17 cellular contexts compared by ENCODE assay signal in the genomic region with DNA sequence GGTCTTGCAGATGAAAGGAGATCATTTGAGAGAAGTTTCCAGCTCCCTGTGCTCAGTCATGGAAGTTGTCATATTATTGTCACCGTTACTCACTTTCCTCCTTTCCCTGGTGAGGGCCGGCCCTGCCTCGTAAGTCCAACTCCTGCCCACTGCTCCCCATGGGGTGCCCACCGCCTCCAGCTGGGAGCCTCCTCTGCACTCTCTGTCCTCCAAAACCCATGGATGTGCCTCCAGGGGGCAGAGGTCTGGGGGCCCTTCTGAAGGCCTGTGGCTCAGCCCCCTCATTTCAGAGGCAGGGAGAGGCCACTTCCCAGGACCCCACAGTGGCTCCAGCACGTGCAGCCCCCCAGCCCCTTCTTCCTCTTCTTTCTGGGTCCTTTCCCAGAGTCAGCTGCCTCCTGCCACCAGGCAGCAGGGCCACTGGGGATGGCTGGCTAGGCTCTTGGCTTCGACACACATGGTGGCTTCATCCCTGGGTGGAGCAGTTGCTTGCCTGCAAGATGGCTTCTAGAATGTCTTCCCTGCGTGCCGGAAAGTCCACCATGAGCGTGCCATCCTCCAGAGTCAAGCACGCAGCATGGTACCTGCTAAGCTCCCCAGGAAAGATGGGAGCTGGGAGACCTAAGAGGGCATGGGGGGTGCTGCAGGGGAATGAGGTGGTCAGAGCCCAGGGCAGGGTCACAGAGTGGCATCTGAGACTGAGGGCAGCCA.
DNase-seq lines count a peak whose midpoint lies in the region; ATAC-seq and TF ChIP-seq lines count a peak whose summit lies in the region.
"Had no signal": no experiment of that assay in that cellular context is flagged by ENCODE, and none has a peak within 500 bp of the region (broad histone marks: within the 10 kb centered on the region; RNA-seq: fewer than 3 reads in every experiment).

No MANE protein-coding gene starts in this region.

- no peaks in the 10 kb centered on the region for H3K9me3 Mint-ChIP-seq in activated CD4-positive, alpha-beta T cell treated with anti-CD3 and anti-CD28 coated beads for 36 hours (ENCODE audit: low read depth)
- no peaks in the 10 kb centered on the region for H3K9me3 Mint-ChIP-seq in activated T-helper 2 cell treated with anti-CD3 and anti-CD28 coated beads, Interferon-gamma antibody, Interleukin-2, Interleukin-4, amounts not matched to agents 10 μg/mL and 5 μg/mL and 100 μg/mL, durations not matched to agents 14 hours and 24 hours and 36 hours
- H3K9me3 Mint-ChIP-seq: mesothelial cell of epicardium had no signal

- no peak for TF ChIP-seq POLR2A in spleen (IDR thresholded peaks at IDR 0.05)

- H3K27me3 ChIP-seq in spleen (replicated peaks in 1 of 7): no peaks in the 10 kb centered on the region
- H3K27me3 ChIP-seq: testis had no signal

- no peaks in the 10 kb centered on the region for H3K36me3 Mint-ChIP-seq in activated CD4-positive, alpha-beta T cell treated with anti-CD3 and anti-CD28 coated beads for 36 hours (ENCODE audit: low read depth)
- no peaks in the 10 kb centered on the region for H3K36me3 Mint-ChIP-seq in activated T-helper 2 cell treated with anti-CD3 and anti-CD28 coated beads, Interferon-gamma antibody, Interleukin-2, Interleukin-4, amounts not matched to agents 10 μg/mL and 5 μg/mL and 100 μg/mL, durations not matched to agents 14 hours and 24 hours and 36 hours (ENCODE audit: low read depth)
- H3K36me3 Mint-ChIP-seq: activated naive CD8-positive, alpha-beta T cell; brain; mesothelial cell of epicardium had no signal

- no peaks in the 10 kb centered on the region for H3K4me1 ChIP-seq in HEK293 (ENCODE audit: control insufficient read depth, insufficient read depth, low read length)
- peaks cover 56 to 100% (median 78%) of the 10 kb centered on the region in 6 donors for H3K4me1 ChIP-seq in spleen
- H3K4me1 ChIP-seq: testis had no signal

- intact Hi-C loops in activated CD4-positive, alpha-beta T cell treated with anti-CD3 and anti-CD28 coated beads for 36 hours (cut with DNase I, micrococcal nuclease): loop anchor here in 1 of 2 experiments (10.0 kb wide), 1 partner anchor 543 kb away; no protein-coding TSS in a partner anchor
- intact Hi-C loops in activated T-helper 2 cell treated with anti-CD3 and anti-CD28 coated beads, Interferon-gamma antibody, Interleukin-2, Interleukin-4, amounts not matched to agents 10 μg/mL and 5 μg/mL and 100 μg/mL, durations not matched to agents 14 hours and 24 hours and 36 hours (cut with micrococcal nuclease): loop anchor here (2.0 kb wide), 1 partner anchor 35 kb away; no protein-coding TSS in a partner anchor
- intact Hi-C loops in spleen (cut with DNase I; ENCODE audit: low total_unique reads): no loop called here

- in situ Hi-C loops in GM13977 (cut with MboI; ENCODE audit: low pct_unique_long_range_greater_than_20kb, low sequenced_read_pairs, unreplicated experiment): loop anchor here (10.0 kb wide), 1 partner anchor 63 kb away; no protein-coding TSS in a partner anchor

- H3K27ac Mint-ChIP-seq in activated CD4-positive, alpha-beta T cell treated with anti-CD3 and anti-CD28 coated beads for 36 hours: peak overlapping the region; percentile 89
- H3K27ac Mint-ChIP-seq in activated T-helper 2 cell treated with anti-CD3 and anti-CD28 coated beads, Interferon-gamma antibody, Interleukin-2, Interleukin-4, amounts not matched to agents 10 μg/mL and 5 μg/mL and 100 μg/mL, durations not matched to agents 14 hours and 24 hours and 36 hours: peak overlapping the region; percentile 86
- H3K27ac Mint-ChIP-seq: brain, mesothelial cell of epicardium had no signal

- CTCF ChIA-PET in activated CD4-positive, alpha-beta T cell treated with anti-CD3 and anti-CD28 coated beads for 36 hours (lab: Charles Lee): interaction anchor here (0.6 to 1.0 kb wide), 4 partner anchors 63 to 638 kb away, joined by 3 to 4 read pairs (median 3); no protein-coding TSS in a partner anchor
- CTCF ChIA-PET in HEK293 (lab: Yijun Ruan, JAX): no interaction called here

- 80 to 87% (median 84%) methylated on average over 5 to 10 of the region's 10 CpGs for WGBS in spleen, 5 donors

- H3K4me3 ChIP-seq in HEK293 (ENCODE audit: low read depth, low read length) (no peak overlapping the region), spleen (no peak overlapping the region)
- H3K4me3 ChIP-seq: prostate gland, testis had no signal

- H3K36me3 ChIP-seq in HEK293 (ENCODE audit: control insufficient read depth in 2 of 2, insufficient read depth in 1 of 2, low read length in 2 of 2) (no peaks in the 10 kb centered on the region), spleen (no peaks in the 10 kb centered on the region)
- H3K36me3 ChIP-seq: prostate gland had no signal

- H3K4me1 Mint-ChIP-seq in activated CD4-positive, alpha-beta T cell treated with anti-CD3 and anti-CD28 coated beads for 36 hours: peaks cover 96% of the 10 kb centered on the region
- peaks cover 91% of the 10 kb centered on the region for H3K4me1 Mint-ChIP-seq in activated T-helper 2 cell treated with anti-CD3 and anti-CD28 coated beads, Interferon-gamma antibody, Interleukin-2, Interleukin-4, amounts not matched to agents 10 μg/mL and 5 μg/mL and 100 μg/mL, durations not matched to agents 14 hours and 24 hours and 36 hours (ENCODE audit: low read depth)

- H3K4me3 Mint-ChIP-seq in activated CD4-positive, alpha-beta T cell treated with anti-CD3 and anti-CD28 coated beads for 36 hours: no peak overlapping the region
- H3K4me3 Mint-ChIP-seq in activated T-helper 2 cell treated with anti-CD3 and anti-CD28 coated beads, Interferon-gamma antibody, Interleukin-2, Interleukin-4, amounts not matched to agents 10 μg/mL and 5 μg/mL and 100 μg/mL, durations not matched to agents 14 hours and 24 hours and 36 hours (ENCODE audit: low read depth): no peak overlapping the region
- H3K4me3 Mint-ChIP-seq: brain, mesothelial cell of epicardium had no signal

- DNase-seq in activated CD4-positive, alpha-beta T cell treated with anti-CD3 and anti-CD28 coated beads for 36 hours: no peak
- no peak for DNase-seq in activated CD4-positive, alpha-beta T cell treated with anti-CD3 and anti-CD28 coated beads, Interleukin-2, amount 50 U/mL, for 1 hour
- no peak for DNase-seq in activated T-helper 2 cell treated with anti-CD3 and anti-CD28 coated beads, Interferon-gamma antibody, Interleukin-2, Interleukin-4, amounts not matched to agents 10 μg/mL and 5 μg/mL and 100 μg/mL, durations not matched to agents 14 hours and 24 hours and 36 hours (ENCODE audit: low spot score)
- DNase-seq in spleen (no peak), RPMI8226 (no peak), GM13977 (ENCODE audit: low spot score) (no peak)
- no peak for DNase-seq in stimulated activated CD4-positive, alpha-beta T cell treated with anti-CD3 and anti-CD28 coated beads, Interleukin-12 subunit alpha, Interleukin-12 subunit beta, amount 100 ng/mL, for 4 hours
- DNase-seq: NCI-H510A, small intestine, T-helper 9 cell, testis had no signal

- no peaks in the 10 kb centered on the region for H3K27me3 Mint-ChIP-seq in activated CD4-positive, alpha-beta T cell treated with anti-CD3 and anti-CD28 coated beads for 36 hours
- no peaks in the 10 kb centered on the region for H3K27me3 Mint-ChIP-seq in activated T-helper 2 cell treated with anti-CD3 and anti-CD28 coated beads, Interferon-gamma antibody, Interleukin-2, Interleukin-4, amounts not matched to agents 10 μg/mL and 5 μg/mL and 100 μg/mL, durations not matched to agents 14 hours and 24 hours and 36 hours (ENCODE audit: low read depth)
- H3K27me3 Mint-ChIP-seq: activated naive CD8-positive, alpha-beta T cell had no signal

- POLR2A ChIA-PET in activated CD4-positive, alpha-beta T cell treated with anti-CD3 and anti-CD28 coated beads for 36 hours (lab: Charles Lee): interaction anchor here (1.0 kb wide), 1 partner anchor 63 kb away, joined by 3 read pairs; no protein-coding TSS in a partner anchor
- POLR2A ChIA-PET in HEK293 (lab: Yijun Ruan, JAX): no interaction called here

- no peak for ATAC-seq in activated CD4-positive, alpha-beta T cell treated with anti-CD3 and anti-CD28 coated beads for 36 hours

- H3K27ac ChIP-seq in HEK293 (ENCODE audit: extremely low read depth, low read depth, low read length) (no peak overlapping the region), spleen (peak overlapping the region in 6 of 8 donors; percentile 22 to 94 (median 70))
- H3K27ac ChIP-seq: epithelial cell of prostate, prostate gland, testis had no signal

- H3K9me3 ChIP-seq in HEK293 (ENCODE audit: control insufficient read depth, insufficient read depth, low read depth, low read length): no peaks in the 10 kb centered on the region
- H3K9me3 ChIP-seq in spleen: no peaks in the 10 kb centered on the region
- H3K9me3 ChIP-seq: prostate gland, testis had no signal

- TF ChIP-seq CTCF in HEK293 (tag by site-specific recombination; IDR thresholded peaks at IDR 0.05): no peak
- no peak for TF ChIP-seq CTCF in spleen (IDR thresholded peaks at IDR 0.05 in 8 of 11, conservative IDR thresholded peaks at IDR 0.05 in 3 of 11)
- TF ChIP-seq CTCF in GM13977 (IDR thresholded peaks at IDR 0.05; ENCODE audit: extremely low read depth, insufficient read depth, missing control alignments): no peak

TF ChIP-seq in HEK293, 187 proteins besides CTCF, POLR2A, EP300 and RAD21 (continues in another document):
- TF ChIP-seq, protein P1, sequence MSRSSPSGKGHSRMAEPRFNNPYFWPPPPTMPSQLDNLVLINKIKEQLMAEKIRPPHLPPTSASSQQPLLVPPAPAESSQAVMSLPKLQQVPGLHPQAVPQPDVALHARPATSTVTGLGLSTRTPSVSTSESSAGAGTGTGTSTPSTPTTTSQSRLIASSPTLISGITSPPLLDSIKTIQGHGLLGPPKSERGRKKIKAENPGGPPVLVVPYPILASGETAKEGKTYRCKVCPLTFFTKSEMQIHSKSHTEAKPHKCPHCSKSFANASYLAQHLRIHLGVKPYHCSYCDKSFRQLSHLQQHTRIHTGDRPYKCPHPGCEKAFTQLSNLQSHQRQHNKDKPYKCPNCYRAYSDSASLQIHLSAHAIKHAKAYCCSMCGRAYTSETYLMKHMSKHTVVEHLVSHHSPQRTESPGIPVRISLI (tag by site-specific recombination; IDR thresholded peaks at IDR 0.05): no peak
- TF ChIP-seq ZNF621 (tag by site-specific recombination; IDR thresholded peaks at IDR 0.05): no peak
- TF ChIP-seq, protein P2, sequence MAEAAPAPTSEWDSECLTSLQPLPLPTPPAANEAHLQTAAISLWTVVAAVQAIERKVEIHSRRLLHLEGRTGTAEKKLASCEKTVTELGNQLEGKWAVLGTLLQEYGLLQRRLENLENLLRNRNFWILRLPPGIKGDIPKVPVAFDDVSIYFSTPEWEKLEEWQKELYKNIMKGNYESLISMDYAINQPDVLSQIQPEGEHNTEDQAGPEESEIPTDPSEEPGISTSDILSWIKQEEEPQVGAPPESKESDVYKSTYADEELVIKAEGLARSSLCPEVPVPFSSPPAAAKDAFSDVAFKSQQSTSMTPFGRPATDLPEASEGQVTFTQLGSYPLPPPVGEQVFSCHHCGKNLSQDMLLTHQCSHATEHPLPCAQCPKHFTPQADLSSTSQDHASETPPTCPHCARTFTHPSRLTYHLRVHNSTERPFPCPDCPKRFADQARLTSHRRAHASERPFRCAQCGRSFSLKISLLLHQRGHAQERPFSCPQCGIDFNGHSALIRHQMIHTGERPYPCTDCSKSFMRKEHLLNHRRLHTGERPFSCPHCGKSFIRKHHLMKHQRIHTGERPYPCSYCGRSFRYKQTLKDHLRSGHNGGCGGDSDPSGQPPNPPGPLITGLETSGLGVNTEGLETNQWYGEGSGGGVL (tag by site-specific recombination; IDR thresholded peaks at IDR 0.05): no peak
